ENCODE assay signal across 1 cellular context in the genomic region with DNA sequence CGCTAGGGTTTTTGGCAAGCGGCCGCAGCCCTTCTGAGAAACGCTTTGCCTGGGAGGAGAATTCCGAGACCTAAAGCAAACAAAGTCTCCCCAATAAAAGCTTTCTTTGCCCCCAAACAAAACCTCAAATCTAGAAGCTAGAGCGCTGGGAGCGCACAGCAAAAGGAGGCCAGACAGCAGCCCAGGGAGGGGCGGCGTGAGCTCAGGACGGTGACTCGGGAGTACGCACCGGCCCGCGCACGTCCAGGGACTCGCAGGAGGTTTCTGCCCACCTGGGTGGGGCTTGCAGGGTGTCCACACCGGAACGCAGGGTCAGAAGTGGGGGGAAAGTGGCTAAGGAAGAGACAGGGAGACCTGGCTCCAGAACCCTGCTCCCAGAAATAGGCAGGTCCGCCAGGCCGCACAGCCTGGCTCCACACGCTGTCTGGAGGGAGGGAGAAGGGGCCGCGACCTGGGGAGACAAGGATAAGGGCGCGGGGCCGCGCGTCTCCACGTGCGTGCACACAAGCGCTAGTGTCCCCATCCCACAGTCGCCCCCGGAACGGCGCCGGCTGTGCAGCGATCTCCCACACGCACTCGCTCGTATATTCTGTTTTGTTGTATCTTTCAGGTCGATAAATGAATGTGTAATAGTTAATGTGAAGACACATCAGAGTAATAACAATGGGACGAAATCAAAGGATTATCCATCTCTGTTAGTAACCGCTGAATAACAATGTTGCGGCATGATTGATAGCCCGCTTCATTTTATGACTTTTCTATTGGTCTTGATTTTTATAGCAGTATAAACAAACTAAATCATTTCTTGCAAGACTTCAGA.
TF ChIP-seq lines count a peak whose summit lies in the region.

No MANE protein-coding gene starts in this region.

TF ChIP-seq in endothelial cell of umbilical vein, 7 proteins besides CTCF, POLR2A, EP300 and RAD21:
- TF ChIP-seq, protein P1, sequence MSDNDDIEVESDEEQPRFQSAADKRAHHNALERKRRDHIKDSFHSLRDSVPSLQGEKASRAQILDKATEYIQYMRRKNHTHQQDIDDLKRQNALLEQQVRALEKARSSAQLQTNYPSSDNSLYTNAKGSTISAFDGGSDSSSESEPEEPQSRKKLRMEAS (IDR thresholded peaks at IDR 0.05; ENCODE audit: insufficient read depth, insufficient read length): no peak
- peak; percentile 70 for TF ChIP-seq EZH2 (IDR thresholded peaks at IDR 0.05; ENCODE audit: borderline replicate concordance, low read depth, low read length, severe bottlenecking)
TF ChIP-seq in endothelial cell of umbilical vein: peak in this region for 1.
